Comparison of ENCODE assay signal across 8 cellular contexts in genomic region chr12:124863409-124864325, GRCh38. TPM values are rescaled to one million over a fixed set of nuclear protein-coding genes. Genes with fewer than 3 reads are reported as not detected.
A peak's percentile ranks its signal among the peaks of the same experiment; 100 is the strongest.
DNase-seq lines count a peak whose midpoint lies in the region; ATAC-seq and TF ChIP-seq lines count a peak whose summit lies in the region.

SCARB1 (minus strand) TSS chr12:124863864; CDS start chr12:124863720, 144 bp downstream.

- DNase-seq in DMS53 treated with DMSO at 0.1 percent for 48 hours (lab: John Stamatoyannopoulos, UW; ENCODE audit: unreplicated experiment) (peak; percentile 58), KBM-7 (peak; percentile 84), RPMI8226 (peak; percentile 88), fibroblast of the aortic adventitia (ENCODE audit: low read depth) (peak; percentile 63), nephron progenitor cell (peak; percentile 88)
- DNase-seq in activated T-helper 9 cell treated with anti-CD3 and anti-CD28 coated beads, Interleukin-2, amount 50 U/mL, for 16 hours (ENCODE audit: low read depth): peak; percentile 73
- DNase-seq in stimulated activated naive CD8-positive, alpha-beta T cell treated with anti-CD3 and anti-CD28 coated beads, Interleukin-15, amount 100 ng/mL, for 72 hours: peak; percentile 80 to 83

- no peaks in the 10 kb centered on the region for H3K36me3 Mint-ChIP-seq in nephron progenitor cell (ENCODE audit: low read depth)

- in situ Hi-C loops in KBM-7 (cut with MboI; ENCODE audit: low pct_unique_long_range_greater_than_20kb, low sequenced_read_pairs): no loop called here

- H3K9me3 Mint-ChIP-seq in nephron progenitor cell: peaks cover 7% of the 10 kb centered on the region
- no peaks in the 10 kb centered on the region for H3K9me3 Mint-ChIP-seq in stimulated activated naive CD8-positive, alpha-beta T cell treated with anti-CD3 and anti-CD28 coated beads, Interleukin-15, amount 100 ng/mL, for 72 hours

- H3K4me1 Mint-ChIP-seq in nephron progenitor cell: peaks cover 33% of the 10 kb centered on the region
- peaks cover 33% of the 10 kb centered on the region for H3K4me1 Mint-ChIP-seq in stimulated activated naive CD8-positive, alpha-beta T cell treated with anti-CD3 and anti-CD28 coated beads, Interleukin-15, amount 100 ng/mL, for 72 hours

- H3K27ac Mint-ChIP-seq in nephron progenitor cell: no peak within 1 kb of the TSS
- peak within 1 kb of the TSS; percentile 96 to 98 for H3K27ac Mint-ChIP-seq in stimulated activated naive CD8-positive, alpha-beta T cell treated with anti-CD3 and anti-CD28 coated beads, Interleukin-15, amount 100 ng/mL, for 72 hours

- H3K27me3 Mint-ChIP-seq in nephron progenitor cell (ENCODE audit: low read depth, poor library complexity): peaks cover 32% of the 10 kb centered on the region
- peaks cover 5% of the 10 kb centered on the region for H3K27me3 Mint-ChIP-seq in stimulated activated naive CD8-positive, alpha-beta T cell treated with anti-CD3 and anti-CD28 coated beads, Interleukin-15, amount 100 ng/mL, for 72 hours

- H3K4me3 ChIP-seq in fibroblast of the aortic adventitia (ENCODE audit: low read depth, low read length): peak within 1 kb of the TSS; percentile 76

- ATAC-seq in GM21717 (IDR thresholded peaks at IDR 0.05; ENCODE audit: unreplicated experiment): peak; percentile 74
- ATAC-seq in stimulated activated naive CD8-positive, alpha-beta T cell treated with anti-CD3 and anti-CD28 coated beads, Interleukin-15, amount 100 ng/mL, for 72 hours: peak; percentile 88

- TF ChIP-seq CTCF in fibroblast of the aortic adventitia (IDR thresholded peaks at IDR 0.05; ENCODE audit: insufficient read depth, low read length) (no peak), nephron progenitor cell (IDR thresholded peaks at IDR 0.05) (no peak)

- peak within 1 kb of the TSS; percentile 79 for H3K4me3 Mint-ChIP-seq in nephron progenitor cell
- H3K4me3 Mint-ChIP-seq in stimulated activated naive CD8-positive, alpha-beta T cell treated with anti-CD3 and anti-CD28 coated beads, Interleukin-15, amount 100 ng/mL, for 72 hours: peak within 1 kb of the TSS; percentile 85 to 90

RNA-seq across cellular contexts. Expression of gene SCARB1, which starts in this region (rescaled TPM):
- 3.4 and 11.3 TPM in 2 replicates for total RNA-seq in fibroblast of the aortic adventitia (ENCODE audit: low replicate concordance)

Comparison
In these comparisons a context has a peak if more than half of its experiments do, and no peak if none do; other contexts are left out.
1. Peak in every context shown above with its lines: DNase-seq, ATAC-seq and H3K4me3 ChIP-seq.